ENCODE assay signal across 8 cellular contexts in genomic region chr17:35242805-35243458, GRCh38. TPM values are rescaled to one million over a fixed set of nuclear protein-coding genes. Genes with fewer than 3 reads are reported as not detected.
A peak's percentile ranks its signal among the peaks of the same experiment; 100 is the strongest.
DNase-seq lines count a peak whose midpoint lies in the region; ATAC-seq and FAIRE-seq lines count a peak whose summit lies in the region.

SLFN5 (plus strand) TSS chr17:35243072; CDS start chr17:35258691, 15,619 bp downstream.

- peak within 1 kb of the TSS; percentile 93 for H2AFZ ChIP-seq in neuron (ENCODE audit: low read depth, low read length)

- FAIRE-seq in frontal cortex (lab: Jason Lieb, UNC) = no peak

- H3K4me3 Mint-ChIP-seq in activated naive CD4-positive, alpha-beta T cell treated with anti-CD3 and anti-CD28 coated beads for 36 hours = peak within 1 kb of the TSS; percentile 87

- no peaks in the 10 kb centered on the region for H3K9me3 Mint-ChIP-seq in activated naive CD4-positive, alpha-beta T cell treated with anti-CD3 and anti-CD28 coated beads for 36 hours

- peaks cover 9% of the 10 kb centered on the region for H3K36me3 ChIP-seq in SJSA1
- no peaks in the 10 kb centered on the region for H3K36me3 ChIP-seq in neuron (ENCODE audit: insufficient read depth, low read length)

- DNase-seq in DMS79 (lab: John Stamatoyannopoulos, UW) (peak; percentile 95), KBM-7 (peak; percentile 87), SJSA1 (ENCODE audit: low read depth in 1 of 2, low spot score in 2 of 2) (peak; percentile 85 to 89), frontal cortex (ENCODE audit: low spot score in 2 of 2) (peak; percentile 81 to 91), stromal cell of bone marrow (ENCODE audit: low read depth) (peak; percentile 83)
- DNase-seq in activated naive CD4-positive, alpha-beta T cell treated with anti-CD3 and anti-CD28 coated beads for 36 hours = peak; percentile 95

- H3K4me1 Mint-ChIP-seq in activated naive CD4-positive, alpha-beta T cell treated with anti-CD3 and anti-CD28 coated beads for 36 hours (ENCODE audit: low read depth) = peaks cover 65% of the 10 kb centered on the region

- peaks cover 13% of the 10 kb centered on the region for H3K36me3 Mint-ChIP-seq in activated naive CD4-positive, alpha-beta T cell treated with anti-CD3 and anti-CD28 coated beads for 36 hours (ENCODE audit: low read depth)

- peak within 1 kb of the TSS; percentile 97 for H3K27ac Mint-ChIP-seq in activated naive CD4-positive, alpha-beta T cell treated with anti-CD3 and anti-CD28 coated beads for 36 hours

- H3K27ac ChIP-seq in SJSA1 = peak within 1 kb of the TSS; percentile 96

- in situ Hi-C loops in KBM-7 (cut with MboI; ENCODE audit: low pct_unique_long_range_greater_than_20kb, low sequenced_read_pairs) = loop anchor here (25.0 kb wide), 1 partner anchor 94 kb away; no protein-coding TSS in a partner anchor

- H3K4me3 ChIP-seq in SJSA1 = peak within 1 kb of the TSS; percentile 59
- H3K4me3 ChIP-seq in neuron (ENCODE audit: low read length) = peak within 1 kb of the TSS; percentile 77

- intact Hi-C loops in activated naive CD4-positive, alpha-beta T cell treated with anti-CD3 and anti-CD28 coated beads for 36 hours (cut with micrococcal nuclease) = loop anchor here (1.0 to 5.0 kb wide), 10 partner anchors 25 to 566 kb away; partner anchors contain the start of genes NLE1, RFFL, SLFN13 and TAF15

- CTCF ChIA-PET in activated naive CD4-positive, alpha-beta T cell treated with anti-CD3 and anti-CD28 coated beads for 36 hours (lab: Charles Lee) = interaction anchor here (0.7 to 1.0 kb wide), 4 partner anchors 9 to 102 kb away, joined by 3 to 4 read pairs (median 4); no protein-coding TSS in a partner anchor

- ATAC-seq in GM21717 (IDR thresholded peaks at IDR 0.05; ENCODE audit: unreplicated experiment) = peak; percentile 61

- peaks cover 26% of the 10 kb centered on the region for H3K4me1 ChIP-seq in SJSA1 (replicated peaks)
- H3K4me1 ChIP-seq in neuron (ENCODE audit: insufficient read depth, low read length) = peaks cover 20% of the 10 kb centered on the region

- H3K9me3 ChIP-seq in SJSA1 (replicated peaks) (no peaks in the 10 kb centered on the region), neuron (ENCODE audit: low read length) (no peaks in the 10 kb centered on the region)

- no peaks in the 10 kb centered on the region for H3K27me3 Mint-ChIP-seq in activated naive CD4-positive, alpha-beta T cell treated with anti-CD3 and anti-CD28 coated beads for 36 hours (ENCODE audit: low read depth)

- no peaks in the 10 kb centered on the region for H3K27me3 ChIP-seq in SJSA1 (replicated peaks)
- H3K27me3 ChIP-seq in neuron (ENCODE audit: insufficient read depth, low read length) = no peaks in the 10 kb centered on the region

RNA-seq across cellular contexts. Expression of gene SLFN5, which starts in this region (rescaled TPM):
- 12.9 and 20.9 TPM in 2 replicates for total RNA-seq in SJSA1 (2014; rRNA removed; shearing (Covaris generic))
- 10 to 100 TPM; 34.1 to 35.0 TPM for total RNA-seq in activated naive CD4-positive, alpha-beta T cell treated with anti-CD3 and anti-CD28 coated beads for 36 hours
- total RNA-seq in frontal cortex = 3.3 TPM

Comparison
In these comparisons a context has a peak if more than half of its experiments do, and no peak if none do; other contexts are left out.
1. Peak in every context shown above with its lines: DNase-seq, ATAC-seq, H3K4me3 ChIP-seq and H3K27ac ChIP-seq.